In the genomic region with DNA sequence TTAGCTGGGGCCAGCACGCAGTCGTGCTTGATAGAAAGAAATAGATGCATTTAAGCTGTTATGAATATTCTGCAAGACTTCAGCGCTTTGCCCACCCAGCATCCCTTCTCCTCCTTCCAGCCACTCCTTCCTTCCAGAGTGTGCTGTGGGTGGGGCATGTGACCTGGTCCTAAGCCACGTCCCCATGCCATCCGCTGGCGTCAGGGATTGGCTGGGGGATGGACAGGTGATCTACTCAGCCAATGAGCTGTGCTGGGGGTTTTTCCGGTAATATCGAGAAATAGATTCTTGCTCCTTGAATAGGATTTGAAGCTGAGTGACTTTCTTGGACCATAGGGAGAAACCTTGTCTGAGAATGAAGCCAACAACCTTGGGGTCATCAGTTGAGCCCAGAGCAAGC, we compare ENCODE assay signal across 18 cellular contexts. TPM values are rescaled to one million over a fixed set of nuclear protein-coding genes. Genes with fewer than 3 reads are reported as not detected.
"Had no signal": no experiment of that assay in that cellular context is flagged by ENCODE, and none has a peak within 500 bp of the region (broad histone marks: within the 10 kb centered on the region; RNA-seq: fewer than 3 reads in every experiment).

No MANE protein-coding gene starts in this region.

- H3K27ac ChIP-seq: adrenal gland, coronary artery, ovary, stomach, uterus had no signal

- DNase-seq: activated CD4-positive, alpha-beta T cell treated with anti-CD3 and anti-CD28 coated beads for 1 hour; activated CD8-positive, alpha-beta T cell treated with anti-CD3 and anti-CD28 coated beads for 36 hours; activated naive CD4-positive, alpha-beta T cell treated with anti-CD3 and anti-CD28 coated beads for 36 hours; adrenal gland; effector CD4-positive, alpha-beta T cell; left ventricle myocardium superior; mesendoderm; nephron progenitor cell; stimulated activated CD4-positive, alpha-beta T cell treated with anti-CD3 and anti-CD28 coated beads, Interleukin-15, amount 100 ng/mL, for 24 hours; stimulated activated CD4-positive, alpha-beta T cell treated with anti-CD3 and anti-CD28 coated beads, Interleukin-4, amount 100 ng/mL, for 24 hours; stomach; uterus had no signal

- FAIRE-seq: frontal cortex had no signal

- H3K36me3 ChIP-seq: adrenal gland, ovary, stomach, uterus had no signal

- H3K27me3 Mint-ChIP-seq: activated CD8-positive, alpha-beta T cell treated with anti-CD3 and anti-CD28 coated beads for 36 hours; activated T-helper 17 cell treated with anti-CD3 and anti-CD28 coated beads, Interleukin-2, amount 50 U/mL, for 72 hours had no signal

- H3K9me3 ChIP-seq: adrenal gland, ovary, stomach, uterus had no signal

- H3K4me3 Mint-ChIP-seq: activated CD8-positive, alpha-beta T cell treated with anti-CD3 and anti-CD28 coated beads for 36 hours; activated naive CD4-positive, alpha-beta T cell treated with anti-CD3 and anti-CD28 coated beads for 36 hours; activated T-helper 17 cell treated with anti-CD3 and anti-CD28 coated beads, Interleukin-2, amount 50 U/mL, for 72 hours; nephron progenitor cell had no signal

- ATAC-seq: activated CD8-positive, alpha-beta T cell treated with anti-CD3 and anti-CD28 coated beads for 36 hours; activated T-helper 17 cell treated with anti-CD3 and anti-CD28 coated beads, Interleukin-2, amount 50 U/mL, for 72 hours; left ventricle myocardium superior had no signal

- H3K27me3 ChIP-seq: adrenal gland, ovary, uterus had no signal

- H3K9me3 Mint-ChIP-seq: activated naive CD4-positive, alpha-beta T cell treated with anti-CD3 and anti-CD28 coated beads for 36 hours; activated T-helper 17 cell treated with anti-CD3 and anti-CD28 coated beads, Interleukin-2, amount 50 U/mL, for 72 hours; nephron progenitor cell had no signal

- H3K4me1 ChIP-seq: adrenal gland, stomach, uterus had no signal

- H3K27ac Mint-ChIP-seq: activated CD8-positive, alpha-beta T cell treated with anti-CD3 and anti-CD28 coated beads for 36 hours; activated naive CD4-positive, alpha-beta T cell treated with anti-CD3 and anti-CD28 coated beads for 36 hours; activated T-helper 17 cell treated with anti-CD3 and anti-CD28 coated beads, Interleukin-2, amount 50 U/mL, for 72 hours had no signal

- H3K4me3 ChIP-seq: adrenal gland, coronary artery, ovary, stomach, uterus had no signal

RNA-seq across cellular contexts. Expression of a gene that starts 4.8 kb away (rescaled TPM):
- total RNA-seq: fibroblast of lung, kidney epithelial cell had no signal
- polyA plus RNA-seq: fibroblast of lung had no signal
